8 cellular contexts compared by ENCODE assay signal in the genomic region with DNA sequence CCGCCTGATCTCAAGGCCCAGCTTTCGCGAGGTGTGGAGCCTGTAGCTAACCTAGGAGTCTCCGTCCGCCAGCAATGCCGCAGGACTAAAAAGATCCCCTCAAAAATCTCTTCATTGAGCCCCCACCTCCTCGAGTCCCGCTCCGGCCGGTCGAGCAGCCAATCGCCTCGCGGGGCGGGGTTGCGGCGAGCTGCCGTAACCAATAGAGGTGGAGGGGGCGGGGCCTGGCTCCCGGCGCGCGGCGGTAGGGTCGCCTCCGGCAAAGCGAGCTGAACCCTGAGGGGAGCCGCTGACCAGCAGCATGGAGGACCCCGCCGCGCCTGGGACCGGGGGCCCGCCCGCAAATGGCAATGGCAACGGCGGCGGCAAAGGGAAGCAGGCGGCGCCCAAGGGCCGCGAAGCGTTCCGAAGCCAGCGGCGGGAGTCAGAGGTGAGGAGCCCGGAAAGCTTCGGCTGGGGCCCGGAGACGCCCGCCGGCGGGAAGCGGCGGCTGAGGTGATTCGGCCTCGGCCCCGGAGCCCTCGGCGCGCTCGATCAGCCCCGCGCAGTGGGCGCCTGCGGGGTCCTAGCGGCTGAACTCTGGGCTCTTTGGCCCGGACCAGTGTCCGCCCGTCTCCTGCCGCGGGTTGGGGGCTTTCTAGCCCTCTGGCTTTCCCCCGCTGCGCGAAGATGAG. TPM values are rescaled to one million over a fixed set of nuclear protein-coding genes. Genes with fewer than 3 reads are reported as not detected.
A peak's percentile ranks its signal among the peaks of the same experiment; 100 is the strongest.
DNase-seq lines count a peak whose midpoint lies in the region; ATAC-seq, FAIRE-seq and TF ChIP-seq lines count a peak whose summit lies in the region.

Gene STRIP2, plus strand, starts transcription at position 261 of the 674 bp plus-strand sequence. Its CDS starts 41 bp downstream, at position 302.

- peak; percentile 91 for FAIRE-seq in GM12892 (lab: Jason Lieb, UNC)

- DNase-seq in GM12892 (ENCODE audit: insufficient read length), result peak; percentile 83
- peak; percentile 69 for DNase-seq in NCI-H128 (lab: John Stamatoyannopoulos, UW; ENCODE audit: unreplicated experiment)
- peak; percentile 94 for DNase-seq in activated naive CD8-positive, alpha-beta T cell treated with anti-CD3 and anti-CD28 coated beads for 36 hours
- DNase-seq in cardiac muscle cell (ENCODE audit: low read depth in 1 of 2, low spot score in 1 of 2), result peak; percentile 84 to 97
- DNase-seq in pons (ENCODE audit: low spot score), result peak; percentile 80
- peak; percentile 91 for DNase-seq in transverse colon

- H3K4me3 ChIP-seq in SU-DHL-6 (ENCODE audit: insufficient read depth, low read length, poor library complexity, severe bottlenecking), result peak within 1 kb of the TSS; percentile 91
- H3K4me3 ChIP-seq in cardiac muscle cell, result peak within 1 kb of the TSS; percentile 78
- peak within 1 kb of the TSS; percentile 35 to 90 (median 66) for H3K4me3 ChIP-seq in transverse colon

- in situ Hi-C loops in transverse colon (cut with MboI; ENCODE audit: low pct_ligation_motif_present in 1 of 4, low pct_unique_long_range_greater_than_20kb in 1 of 4, low sequenced_read_pairs in 3 of 4), result no loop called here

- peaks cover 36% of the 10 kb centered on the region for H3K27me3 Mint-ChIP-seq in activated naive CD8-positive, alpha-beta T cell treated with anti-CD3 and anti-CD28 coated beads for 36 hours

- no peaks in the 10 kb centered on the region for H4K20me1 ChIP-seq in SU-DHL-6 (ENCODE audit: low read depth, low read length)

- H3K4me3 Mint-ChIP-seq in activated naive CD8-positive, alpha-beta T cell treated with anti-CD3 and anti-CD28 coated beads for 36 hours, result peak within 1 kb of the TSS; percentile 82

- intact Hi-C loops in transverse colon (cut with DNase I; ENCODE audit: low total_unique reads), result loop anchor here (10.0 kb wide), 1 partner anchor 270 kb away; no protein-coding TSS in a partner anchor

- peaks cover 12% of the 10 kb centered on the region for H3K36me3 Mint-ChIP-seq in activated naive CD8-positive, alpha-beta T cell treated with anti-CD3 and anti-CD28 coated beads for 36 hours

- H3K9me2 ChIP-seq in SU-DHL-6 (replicated peaks; ENCODE audit: insufficient read depth, low read length), result no peaks in the 10 kb centered on the region

- no peaks in the 10 kb centered on the region for H3K9me3 ChIP-seq in SU-DHL-6 (ENCODE audit: insufficient read depth, low read length)
- no peaks in the 10 kb centered on the region for H3K9me3 ChIP-seq in cardiac muscle cell (ENCODE audit: low read depth)
- H3K9me3 ChIP-seq in transverse colon, result no peaks in the 10 kb centered on the region

- H3K4me1 Mint-ChIP-seq in activated naive CD8-positive, alpha-beta T cell treated with anti-CD3 and anti-CD28 coated beads for 36 hours, result peaks cover 26% of the 10 kb centered on the region

- TF ChIP-seq CTCF in SU-DHL-6 (IDR thresholded peaks at IDR 0.05; ENCODE audit: insufficient read depth, low read length, poor library complexity, severe bottlenecking) (no peak), cardiac muscle cell (IDR thresholded peaks at IDR 0.05; ENCODE audit: low read depth, low read length) (no peak), transverse colon (IDR thresholded peaks at IDR 0.05) (peak in 1 of 5 experiments; percentile 0)

- peak; percentile 95 for ATAC-seq in HG02763 (IDR thresholded peaks at IDR 0.05; ENCODE audit: unreplicated experiment)

- TF ChIP-seq EP300 in transverse colon (IDR thresholded peaks at IDR 0.05; ENCODE audit: low read depth), result no peak

- no peaks in the 10 kb centered on the region for H3F3A ChIP-seq in SU-DHL-6 (ENCODE audit: insufficient read depth)

- WGBS in transverse colon (ENCODE audit: low coverage in 1 of 2), 2 donors, result 1% methylated on average over 52 of the region's 74 CpGs; no CpG with 5 or more reads in 1 of the 2 donors

- no peaks in the 10 kb centered on the region for H3K9me3 Mint-ChIP-seq in activated naive CD8-positive, alpha-beta T cell treated with anti-CD3 and anti-CD28 coated beads for 36 hours

- H3K36me3 ChIP-seq in SU-DHL-6 (ENCODE audit: low read length) (no peaks in the 10 kb centered on the region), cardiac muscle cell (no peaks in the 10 kb centered on the region), transverse colon (no peaks in the 10 kb centered on the region)

- H3K79me2 ChIP-seq in SU-DHL-6 (ENCODE audit: insufficient read depth, low read length), result no peaks in the 10 kb centered on the region

- TF ChIP-seq POLR2A in GM12892 (IDR thresholded peaks at IDR 0.05; ENCODE audit: low read depth, low read length) (peak; percentile 68; the same call in 1 of the 2 replicates), transverse colon (IDR thresholded peaks at IDR 0.05) (no peak)

- H3K4me2 ChIP-seq in SU-DHL-6 (ENCODE audit: low read depth, low read length, poor library complexity, severe bottlenecking), result peak within 1 kb of the TSS; percentile 99

- H3K4me1 ChIP-seq in cardiac muscle cell (ENCODE audit: low read depth) (no peaks in the 10 kb centered on the region), transverse colon (peaks cover 0 to 15% (median 10%) of the 10 kb centered on the region in 4 donors)

- H3K27ac ChIP-seq in SU-DHL-6 (ENCODE audit: low read depth, low read length), result peak within 1 kb of the TSS; percentile 33
- H3K27ac ChIP-seq in cardiac muscle cell, result peak within 1 kb of the TSS; percentile 82
- H3K27ac ChIP-seq in transverse colon, result peak within 1 kb of the TSS; percentile 34 to 70 (median 51)

- H3K27ac Mint-ChIP-seq in activated naive CD8-positive, alpha-beta T cell treated with anti-CD3 and anti-CD28 coated beads for 36 hours, result peak within 1 kb of the TSS; percentile 71

- H3K27me3 ChIP-seq in SU-DHL-6 (ENCODE audit: low read length), result no peaks in the 10 kb centered on the region
- no peaks in the 10 kb centered on the region for H3K27me3 ChIP-seq in cardiac muscle cell
- peaks cover 32% of the 10 kb centered on the region for H3K27me3 ChIP-seq in transverse colon

- peak within 1 kb of the TSS; percentile 80 for H3K9ac ChIP-seq in SU-DHL-6 (ENCODE audit: low read length)

- H2AFZ ChIP-seq in SU-DHL-6 (ENCODE audit: low read depth, low read length, severe bottlenecking), result peak within 1 kb of the TSS; percentile 100

RNA-seq across cellular contexts. Expression of gene STRIP2, which starts in this region (rescaled TPM):
- polyA plus RNA-seq in GM12892 (2012; ENCODE audit: missing spikeins), result 3.0 TPM
- total RNA-seq in activated naive CD8-positive, alpha-beta T cell treated with anti-CD3 and anti-CD28 coated beads for 36 hours, result 1 to 10 TPM; 6.9 to 7.9 TPM
- total RNA-seq in cardiac muscle cell (23.5 and 38.9 TPM in 2 replicates), transverse colon (1 to 10 TPM in 1 of 4 donors, under 1 TPM in 1, not detected in 2; 0.82 to 1.1 TPM)
- 11.7 and 22.0 TPM in 2 replicates for polyA plus RNA-seq in cardiac muscle cell

Comparison
In these comparisons a context has a peak if more than half of its experiments do, and no peak if none do; other contexts are left out.
1. Peak in every context shown above with its lines: DNase-seq, ATAC-seq, H3K4me3 ChIP-seq and H3K27ac ChIP-seq.